1 cellular context compared by ENCODE assay signal in genomic region chr9:122347348-122348287, GRCh38.
TF ChIP-seq lines count a peak whose summit lies in the region.

No MANE protein-coding gene starts in this region.

TF ChIP-seq in SK-N-SH, 30 proteins besides CTCF, POLR2A, EP300 and RAD21 (continued from another document):
- TF ChIP-seq GATA2 (CRISPR knock-in tag; IDR thresholded peaks at IDR 0.05) (no peak), MEF2A (IDR thresholded peaks at IDR 0.05; ENCODE audit: borderline replicate concordance, low read depth) (no peak), YY1 (IDR thresholded peaks at IDR 0.05; ENCODE audit: low read depth) (no peak), NRF1 (IDR thresholded peaks at IDR 0.05; ENCODE audit: low read depth, low read length) (no peak), FOXJ3 (CRISPR knock-in tag; IDR thresholded peaks at IDR 0.05) (no peak), RXRA (IDR thresholded peaks at IDR 0.05; ENCODE audit: borderline replicate concordance, low read depth) (no peak)
